In genomic region chr2:65655000-65655399, GRCh38 we compare ENCODE assay signal across 17 cellular contexts.
DNase-seq lines count a peak whose midpoint lies in the region; FAIRE-seq and TF ChIP-seq lines count a peak whose summit lies in the region.
"Had no signal": no experiment of that assay in that cellular context is flagged by ENCODE, and none has a peak within 500 bp of the region (broad histone marks: within the 10 kb centered on the region; RNA-seq: fewer than 3 reads in every experiment).

No MANE protein-coding gene starts in this region.

- intact Hi-C loops in CD14-positive monocyte (cut with micrococcal nuclease): no loop called here

- CTCF ChIA-PET in HEK293T (lab: Yijun Ruan, JAX): interaction anchor here (1.2 kb wide), 1 partner anchor 56 kb away, joined by 3 read pairs; no protein-coding TSS in a partner anchor

- no peak overlapping the region for H3K27ac Mint-ChIP-seq in nephron progenitor cell
- H3K27ac Mint-ChIP-seq in CD14-positive monocyte: no peak overlapping the region
- H3K27ac Mint-ChIP-seq: B cell; CD4-positive, alpha-beta T cell had no signal

- POLR2A ChIA-PET in HEK293T (lab: Yijun Ruan, JAX): interaction anchor here (0.8 kb wide), 1 partner anchor 723 kb away, joined by 3 read pairs; no protein-coding TSS in a partner anchor

- no peak for TF ChIP-seq CTCF in nephron progenitor cell (IDR thresholded peaks at IDR 0.05)
- TF ChIP-seq CTCF in CD14-positive monocyte (IDR thresholded peaks at IDR 0.05): no peak

- H3K9me3 Mint-ChIP-seq in nephron progenitor cell (peaks cover 5% of the 10 kb centered on the region), CD14-positive monocyte (peaks cover 0 to 1% (median 0%) of the 10 kb centered on the region in 7 donors)
- H3K9me3 Mint-ChIP-seq: CD4-positive, alpha-beta T cell had no signal

- H3K4me1 Mint-ChIP-seq in nephron progenitor cell (peaks cover 54% of the 10 kb centered on the region), CD14-positive monocyte (no peaks in the 10 kb centered on the region)
- H3K4me1 Mint-ChIP-seq: B cell had no signal

- H3K27me3 Mint-ChIP-seq in nephron progenitor cell (ENCODE audit: low read depth, poor library complexity) (peaks cover 9% of the 10 kb centered on the region), CD14-positive monocyte (ENCODE audit: low read depth in 3 of 3) (peaks cover 3 to 6% (median 3%) of the 10 kb centered on the region in 3 donors)

- H3K36me3 Mint-ChIP-seq in nephron progenitor cell (ENCODE audit: low read depth): no peaks in the 10 kb centered on the region
- H3K36me3 Mint-ChIP-seq in CD14-positive monocyte: no peaks in the 10 kb centered on the region

- DNase-seq in HEK293T (ENCODE audit: extremely low spot score): no peak
- DNase-seq in NCI-H1417 treated with DMSO at 0.1 percent for 48 hours (lab: John Stamatoyannopoulos, UW): peak; percentile 42
- peak; percentile 82 for DNase-seq in NCI-H524 treated with DMSO at 0.1 percent for 48 hours (lab: John Stamatoyannopoulos, UW)
- DNase-seq in nephron progenitor cell: peak; percentile 8
- no peak for DNase-seq in CD14-positive monocyte (ENCODE audit: low spot score)
- DNase-seq in RCC 7860 (ENCODE audit: low spot score): no peak
- no peak for DNase-seq in activated CD8-positive, alpha-beta memory T cell treated with anti-CD3 and anti-CD28 coated beads, Interleukin-2, amount 50 U/mL, for 4 hours
- DNase-seq: Calu3; CD4-positive, alpha-beta T cell; DND-41; MV-4-11; NCI-H1694; PC-3; SJCRH30; SW 1271 had no signal

- no peak overlapping the region for H3K4me3 Mint-ChIP-seq in nephron progenitor cell
- H3K4me3 Mint-ChIP-seq in CD14-positive monocyte: no peak overlapping the region
- H3K4me3 Mint-ChIP-seq: B cell; CD4-positive, alpha-beta T cell had no signal

- FAIRE-seq in RCC 7860 (lab: Jason Lieb, UNC): no peak
- FAIRE-seq: G401.6 had no signal

TF ChIP-seq in HEK293T, 16 proteins besides CTCF, POLR2A, EP300 and RAD21:
- TF ChIP-seq ZNF384 (IDR thresholded peaks at IDR 0.05) (no peak), PKNOX1 (IDR thresholded peaks at IDR 0.05) (peak; percentile 70)

Comparison
In these comparisons a context has a peak if more than half of its experiments do, and no peak if none do; other contexts are left out.
1. DNase-seq: peak in NCI-H1417 treated with DMSO at 0.1 percent for 48 hours (single experiment), NCI-H524 treated with DMSO at 0.1 percent for 48 hours (single experiment) and nephron progenitor cell (single experiment); none in HEK293T (single experiment), CD14-positive monocyte (single experiment), RCC 7860 (single experiment) and activated CD8-positive, alpha-beta memory T cell treated with anti-CD3 and anti-CD28 coated beads, Interleukin-2, amount 50 U/mL, for 4 hours (single experiment).